In the genomic region with DNA sequence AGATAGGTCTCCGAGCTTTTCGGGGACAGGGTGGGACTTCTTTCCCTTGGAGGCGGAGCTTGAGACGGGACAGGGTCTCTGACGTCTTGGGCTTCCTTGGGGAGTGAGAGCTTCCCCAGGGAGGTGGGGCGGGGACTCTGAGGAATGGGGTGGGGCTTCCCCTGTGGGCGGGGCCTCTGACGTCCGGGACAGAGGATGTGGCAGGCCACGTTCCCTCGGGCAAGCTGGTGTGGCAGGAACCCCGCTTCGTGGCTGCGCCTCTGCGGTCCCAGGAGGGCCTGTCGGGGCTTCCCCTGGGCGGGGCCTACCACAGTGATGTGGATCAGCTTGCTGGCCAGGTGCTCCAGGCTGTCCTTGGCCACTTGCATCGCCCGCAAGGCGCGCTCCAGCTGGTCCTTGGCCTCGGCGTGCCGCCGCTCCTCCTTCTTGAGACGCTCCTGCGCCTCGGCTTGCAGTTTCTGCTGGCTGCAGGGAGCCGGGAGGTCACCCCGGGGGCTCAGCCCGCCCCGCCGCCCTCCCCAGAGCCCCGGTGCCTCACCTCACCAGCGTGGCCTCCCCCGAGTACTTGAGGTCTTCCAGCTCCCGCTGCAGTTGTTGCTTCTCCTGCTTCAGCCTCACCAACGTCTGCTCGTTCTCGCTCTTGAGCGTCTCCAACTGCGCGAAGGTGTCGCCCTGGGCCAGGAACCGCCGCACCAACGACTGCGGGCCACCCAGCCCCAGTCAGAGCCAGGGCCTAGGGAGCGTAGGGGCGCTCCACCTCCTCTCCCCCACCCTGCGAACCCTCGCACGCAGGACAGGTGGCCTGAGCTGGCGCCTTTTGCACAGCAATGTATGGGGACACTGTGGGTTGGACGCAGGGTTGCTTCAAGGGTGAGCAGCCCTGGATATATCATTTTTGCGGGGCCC, we compare ENCODE assay signal across 8 cellular contexts. TPM values are rescaled to one million over a fixed set of nuclear protein-coding genes. Genes with fewer than 3 reads are reported as not detected.
DNase-seq lines count a peak whose midpoint lies in the region; ATAC-seq and TF ChIP-seq lines count a peak whose summit lies in the region.

No MANE protein-coding gene starts in this region.

- H3K9me3 Mint-ChIP-seq in activated T-cell treated with anti-CD3 and anti-CD28 coated beads, Interleukin-2, amount 50 U/mL, for 24 hours: no peaks in the 10 kb centered on the region

- peaks cover 13% of the 10 kb centered on the region for H3K27me3 ChIP-seq in thoracic aorta (replicated peaks; ENCODE audit: insufficient read depth)

- ATAC-seq in GM19467 (IDR thresholded peaks at IDR 0.05; ENCODE audit: unreplicated experiment) (peak; percentile 50), omental fat pad (ENCODE audit: low FRiP score) (peak; percentile 32), thoracic aorta (ENCODE audit: insufficient number of reproducible peaks, low FRiP score, low read depth) (peak; percentile 52)

- H3K27ac Mint-ChIP-seq in activated T-cell treated with anti-CD3 and anti-CD28 coated beads, Interleukin-2, amount 50 U/mL, for 24 hours: no peak overlapping the region

- H3K4me1 ChIP-seq in thoracic aorta (ENCODE audit: control insufficient read depth in 1 of 2, low read depth in 2 of 2): peaks cover 17 to 45% of the 10 kb centered on the region in 2 donors

- H3K9me3 ChIP-seq in thoracic aorta: no peaks in the 10 kb centered on the region

- H3K27me3 Mint-ChIP-seq in activated T-cell treated with anti-CD3 and anti-CD28 coated beads, Interleukin-2, amount 50 U/mL, for 24 hours: peaks cover 64% of the 10 kb centered on the region

- DNase-seq in Ammon's horn (ENCODE audit: low spot score) (peak; percentile 51), NCI-H146 treated with DMSO at 0.1 percent for 48 hours (lab: John Stamatoyannopoulos, UW; ENCODE audit: unreplicated experiment) (peak; percentile 90), fibroblast of the aortic adventitia (ENCODE audit: low read depth) (peak; percentile 23), omental fat pad (ENCODE audit: low spot score) (peak; percentile 41), thoracic aorta (ENCODE audit: low spot score) (no peak), KG1 (lab: John Stamatoyannopoulos, UW) (no peak)
- peak; percentile 78 for DNase-seq in activated T-cell treated with anti-CD3 and anti-CD28 coated beads, Interleukin-2, amount 50 U/mL, for 24 hours

- peak overlapping the region in 1 of 2 donors; percentile 52 for H3K27ac ChIP-seq in thoracic aorta

- H3K36me3 ChIP-seq in thoracic aorta: no peaks in the 10 kb centered on the region

- no peak for TF ChIP-seq CTCF in fibroblast of the aortic adventitia (IDR thresholded peaks at IDR 0.05; ENCODE audit: insufficient read depth, low read length)
- TF ChIP-seq CTCF in omental fat pad (IDR thresholded peaks at IDR 0.05): no peak
- no peak for TF ChIP-seq CTCF in thoracic aorta (IDR thresholded peaks at IDR 0.05)

- peak overlapping the region; percentile 54 for H3K4me3 Mint-ChIP-seq in activated T-cell treated with anti-CD3 and anti-CD28 coated beads, Interleukin-2, amount 50 U/mL, for 24 hours

- H3K4me1 Mint-ChIP-seq in activated T-cell treated with anti-CD3 and anti-CD28 coated beads, Interleukin-2, amount 50 U/mL, for 24 hours (ENCODE audit: low read depth): peaks cover 44% of the 10 kb centered on the region

- H3K4me3 ChIP-seq in fibroblast of the aortic adventitia (ENCODE audit: low read depth, low read length) (no peak overlapping the region), thoracic aorta (peak overlapping the region; percentile 68)

- no peaks in the 10 kb centered on the region for H3K36me3 Mint-ChIP-seq in activated T-cell treated with anti-CD3 and anti-CD28 coated beads, Interleukin-2, amount 50 U/mL, for 24 hours (ENCODE audit: low read depth)

RNA-seq across cellular contexts. Expression of a gene that starts 3.3 kb away (rescaled TPM):
- total RNA-seq in fibroblast of the aortic adventitia (ENCODE audit: low replicate concordance) (0.41 and 2.3 TPM in 2 replicates), omental fat pad (10 to 100 TPM in 1 of 4 donors, 1 to 10 TPM in 3; 5.9 to 22.9 (median 7.3) TPM), thoracic aorta (10 to 100 TPM; 43.6 to 47.4 TPM)

RNA-seq across cellular contexts. Expression of a gene that starts 12.5 kb away (rescaled TPM):
- total RNA-seq in fibroblast of the aortic adventitia (ENCODE audit: low replicate concordance) (0.08 and 0.45 TPM in 2 replicates), omental fat pad (under 1 TPM in 1 of 4 donors, not detected in 3; 0.46 TPM), thoracic aorta (1 to 10 TPM in 1 of 2 donors, under 1 TPM in 1; 0.35 to 2.0 TPM)

RNA-seq across cellular contexts. Expression of a gene that starts 13.0 kb away (rescaled TPM):
- total RNA-seq in fibroblast of the aortic adventitia (ENCODE audit: low replicate concordance): 113 and 115 TPM in 2 replicates
- 100 to 1,000 TPM in 1 of 4 donors, 10 to 100 TPM in 3; 65.6 to 101 (median 87.6) TPM for total RNA-seq in omental fat pad
- total RNA-seq in thoracic aorta: 100 to 1,000 TPM; 121 to 123 TPM

RNA-seq across cellular contexts. Expression of a gene that starts 38.3 kb away (rescaled TPM):
- total RNA-seq in fibroblast of the aortic adventitia (ENCODE audit: low replicate concordance) (8.3 and 11.4 TPM in 2 replicates), omental fat pad (10 to 100 TPM in 1 of 4 donors, 1 to 10 TPM in 3; 3.8 to 13.7 (median 6.3) TPM), thoracic aorta (1 to 10 TPM; 5.6 to 7.1 TPM)

RNA-seq across cellular contexts. Expression of a gene that starts 48.0 kb away (rescaled TPM):
- total RNA-seq in fibroblast of the aortic adventitia (ENCODE audit: low replicate concordance): 0.41 and 0.45 TPM in 2 replicates
- 1 to 10 TPM in 3 of 4 donors, under 1 TPM in 1; 0.48 to 3.8 (median 1.6) TPM for total RNA-seq in omental fat pad
- total RNA-seq in thoracic aorta: 1 to 10 TPM; 1.2 to 1.5 TPM

Comparison
In these comparisons a context has a peak if more than half of its experiments do, and no peak if none do; other contexts are left out.
1. DNase-seq: peak in Ammon's horn (single experiment), NCI-H146 treated with DMSO at 0.1 percent for 48 hours (single experiment), activated T-cell treated with anti-CD3 and anti-CD28 coated beads, Interleukin-2, amount 50 U/mL, for 24 hours (single experiment), fibroblast of the aortic adventitia (single experiment) and omental fat pad (single experiment); none in thoracic aorta (single experiment) and KG1 (single experiment).
2. Peak in every context shown above with its lines, with median percentiles within 50 percentile points of each other: ATAC-seq.